In the genomic region with DNA sequence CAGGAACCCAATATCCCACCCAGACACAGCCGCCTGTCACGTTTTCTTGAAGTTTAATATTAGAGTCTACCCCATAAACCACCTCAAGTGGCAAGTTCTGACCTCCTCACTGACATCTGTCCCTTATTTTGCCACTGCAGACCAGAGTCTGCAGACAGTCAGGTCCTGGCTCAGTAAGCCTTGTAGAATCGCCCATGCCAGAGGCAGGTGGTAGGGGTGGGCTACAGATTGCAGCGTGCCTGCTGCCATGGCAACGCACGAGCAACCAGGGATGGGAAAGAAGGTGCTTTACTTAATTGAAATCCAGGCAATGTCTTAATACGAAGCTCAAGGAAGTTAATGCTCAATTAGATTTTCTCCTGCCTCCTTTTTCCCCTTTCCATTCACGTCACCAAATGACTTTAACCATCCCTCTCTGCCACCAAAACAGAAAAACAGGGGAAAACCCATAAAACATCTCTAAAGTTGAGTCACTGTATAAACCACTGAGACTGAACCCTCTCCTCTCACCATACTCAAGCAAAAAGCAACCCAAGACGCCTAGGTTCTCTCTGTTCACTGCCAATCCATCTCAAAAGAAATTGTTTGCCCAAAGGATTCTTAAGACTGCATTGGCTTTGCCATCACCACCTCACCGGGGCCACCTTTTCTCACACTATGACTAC, we compare ENCODE assay signal across 14 cellular contexts.
DNase-seq lines count a peak whose midpoint lies in the region; ATAC-seq and FAIRE-seq lines count a peak whose summit lies in the region.
"Had no signal": no experiment of that assay in that cellular context is flagged by ENCODE, and none has a peak within 500 bp of the region (broad histone marks: within the 10 kb centered on the region; RNA-seq: fewer than 3 reads in every experiment).

No MANE protein-coding gene starts in this region.

- H3K27ac ChIP-seq in effector memory CD4-positive, alpha-beta T cell (ENCODE audit: insufficient read depth, low read length, poor library complexity, severe bottlenecking): no peak overlapping the region
- H3K27ac ChIP-seq: colonic mucosa, Peyer's patch, transverse colon had no signal

- ATAC-seq in GM19035 (IDR thresholded peaks at IDR 0.05; ENCODE audit: unreplicated experiment): peak; percentile 68
- ATAC-seq in HG02981 (IDR thresholded peaks at IDR 0.05; ENCODE audit: unreplicated experiment): peak; percentile 77
- no peak for ATAC-seq in GM18867 (IDR thresholded peaks at IDR 0.05; ENCODE audit: unreplicated experiment)
- ATAC-seq: T-helper 17 cell had no signal

- no peak overlapping the region for H3K4me3 ChIP-seq in effector memory CD4-positive, alpha-beta T cell (ENCODE audit: insufficient read depth, low read depth, low read length, poor library complexity, severe bottlenecking)
- H3K4me3 ChIP-seq: colonic mucosa, MG63, Peyer's patch, transverse colon had no signal

- FAIRE-seq in RCC 7860 (lab: Jason Lieb, UNC): no peak
- FAIRE-seq: A204.1 had no signal

- no peaks in the 10 kb centered on the region for H3K27me3 ChIP-seq in effector memory CD4-positive, alpha-beta T cell (replicated peaks; ENCODE audit: control insufficient read depth, insufficient read depth, low read length, poor library complexity, severe bottlenecking)
- H3K27me3 ChIP-seq: colonic mucosa, MG63, Peyer's patch, transverse colon had no signal

- H3K4me1 ChIP-seq in effector memory CD4-positive, alpha-beta T cell (ENCODE audit: control insufficient read depth, insufficient read depth, low read length, poor library complexity, severe bottlenecking): no peaks in the 10 kb centered on the region
- H3K4me1 ChIP-seq: colonic mucosa, Peyer's patch, transverse colon had no signal

- H3K9me3 ChIP-seq in effector memory CD4-positive, alpha-beta T cell (ENCODE audit: control insufficient read depth, low read length): no peaks in the 10 kb centered on the region
- H3K9me3 ChIP-seq: colonic mucosa, Peyer's patch, transverse colon had no signal

- peak; percentile 60 for DNase-seq in NCI-H2171 treated with DMSO at 0.1 percent for 48 hours (lab: John Stamatoyannopoulos, UW)
- no peak for DNase-seq in NCI-H2171 (lab: John Stamatoyannopoulos, UW)
- peak; percentile 26 for DNase-seq in left kidney (ENCODE audit: low read depth, low spot score)
- no peak for DNase-seq in RCC 7860 (ENCODE audit: low spot score)
- DNase-seq in effector memory CD4-positive, alpha-beta T cell: no peak
- DNase-seq: colonic mucosa, MG63, Peyer's patch, T-helper 17 cell, transverse colon had no signal

- no peaks in the 10 kb centered on the region for H3K36me3 ChIP-seq in effector memory CD4-positive, alpha-beta T cell (ENCODE audit: control insufficient read depth, insufficient read depth, low read length)
- H3K36me3 ChIP-seq: colonic mucosa, MG63, Peyer's patch, transverse colon had no signal

Comparison
In these comparisons a context has a peak if more than half of its experiments do, and no peak if none do; other contexts are left out.
1. DNase-seq: peak in NCI-H2171 treated with DMSO at 0.1 percent for 48 hours (single experiment) and left kidney (single experiment); none in NCI-H2171 (single experiment), RCC 7860 (single experiment) and effector memory CD4-positive, alpha-beta T cell (0 of 3).